Comparison of ENCODE assay signal across 29 cellular contexts in the genomic region with DNA sequence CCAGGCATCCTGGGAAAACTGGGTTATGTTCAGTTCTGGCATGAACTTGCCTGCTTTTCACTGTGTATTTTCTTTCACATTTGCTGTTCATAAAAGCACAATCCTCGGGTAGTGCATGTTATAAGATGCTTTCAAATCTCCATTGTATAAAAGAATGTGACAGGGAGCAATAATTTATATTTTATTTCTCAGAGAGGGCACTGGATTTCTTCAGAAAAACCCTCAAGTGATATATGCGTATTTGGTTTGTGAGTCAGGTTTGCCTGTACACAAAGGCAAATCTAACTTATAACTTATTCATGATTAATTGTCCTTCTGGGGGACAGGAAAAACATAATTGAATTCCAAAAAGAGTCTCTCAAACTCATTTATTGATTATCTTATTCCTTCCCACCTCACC.
"Had no signal": no experiment of that assay in that cellular context is flagged by ENCODE, and none has a peak within 500 bp of the region (broad histone marks: within the 10 kb centered on the region; RNA-seq: fewer than 3 reads in every experiment).

No MANE protein-coding gene starts in this region.

- H3K27me3 Mint-ChIP-seq: activated naive CD4-positive, alpha-beta T cell treated with anti-CD3 and anti-CD28 coated beads, Interleukin-2, amount 10 ng/mL, durations not matched to agents 7 days and 5 days; activated naive CD8-positive, alpha-beta T cell treated with anti-CD3 and anti-CD28 coated beads, Interleukin-2, amount 10 ng/mL, durations not matched to agents 7 days and 5 days; activated T-cell treated with anti-CD3 and anti-CD28 coated beads, Interleukin-2, amount 50 U/mL, for 24 hours; effector memory CD8-positive, alpha-beta T cell; stimulated activated naive B cell treated with anti-CD40 and anti-IgM and Interleukin-4, amounts not matched to agents 10 μg/mL and 1 μg/mL and 100 μg/mL, for 72 hours; T-helper 17 cell had no signal

- H3K4me1 Mint-ChIP-seq: activated naive CD4-positive, alpha-beta T cell treated with anti-CD3 and anti-CD28 coated beads, Interleukin-2, amount 10 ng/mL, durations not matched to agents 7 days and 5 days; activated naive CD8-positive, alpha-beta T cell treated with anti-CD3 and anti-CD28 coated beads, Interleukin-2, amount 10 ng/mL, durations not matched to agents 7 days and 5 days; naive thymus-derived CD4-positive, alpha-beta T cell; stimulated activated naive B cell treated with anti-CD40 and anti-IgM and Interleukin-4, amounts not matched to agents 10 μg/mL and 1 μg/mL and 100 μg/mL, for 72 hours; T-helper 17 cell had no signal

- H3K4me1 ChIP-seq: parathyroid adenoma, right atrium auricular region, suprapubic skin had no signal

- H3K79me2 ChIP-seq: parathyroid adenoma had no signal

- H3K36me3 ChIP-seq: cardiac muscle cell, heart right ventricle, right atrium auricular region, stomach, suprapubic skin, tibial nerve, WERI-Rb-1 had no signal

- H3K4me3 Mint-ChIP-seq: activated naive CD4-positive, alpha-beta T cell treated with anti-CD3 and anti-CD28 coated beads, Interleukin-2, amount 10 ng/mL, durations not matched to agents 7 days and 5 days; activated naive CD8-positive, alpha-beta T cell treated with anti-CD3 and anti-CD28 coated beads, Interleukin-2, amount 10 ng/mL, durations not matched to agents 7 days and 5 days; activated T-cell treated with anti-CD3 and anti-CD28 coated beads, Interleukin-2, amount 50 U/mL, for 24 hours; effector memory CD8-positive, alpha-beta T cell; naive thymus-derived CD4-positive, alpha-beta T cell; stimulated activated naive B cell treated with anti-CD40 and anti-IgM and Interleukin-4, amounts not matched to agents 10 μg/mL and 1 μg/mL and 100 μg/mL, for 72 hours; T-helper 17 cell had no signal

- H2AFZ ChIP-seq: parathyroid adenoma had no signal

- ATAC-seq: activated CD4-positive, CD25-positive, alpha-beta regulatory T cell treated with anti-CD3 and anti-CD28 coated beads, Interleukin-2, amount 50 U/mL, for 24 hours; effector memory CD8-positive, alpha-beta T cell; foreskin keratinocyte; heart right ventricle; naive thymus-derived CD4-positive, alpha-beta T cell; stimulated activated naive B cell treated with anti-CD40 and anti-IgM and Interleukin-4, amounts not matched to agents 10 μg/mL and 1 μg/mL and 100 μg/mL, for 72 hours; T-helper 17 cell had no signal

- DNase-seq: activated CD4-positive, alpha-beta T cell treated with anti-CD3 and anti-CD28 coated beads for 48 hours; activated CD4-positive, alpha-beta T cell treated with anti-CD3 and anti-CD28 coated beads, Interleukin-2, amount 50 U/mL, for 48 hours; activated CD8-positive, alpha-beta memory T cell treated with anti-CD3 and anti-CD28 coated beads, Interleukin-2, amount 50 U/mL, for 48 hours; activated gamma-delta T cell; activated naive CD4-positive, alpha-beta T cell treated with anti-CD3 and anti-CD28 coated beads, Interleukin-2, amount 10 ng/mL, durations not matched to agents 7 days and 5 days; activated naive CD8-positive, alpha-beta T cell treated with anti-CD3 and anti-CD28 coated beads, Interleukin-2, amount 10 ng/mL, durations not matched to agents 7 days and 5 days; activated T-cell treated with anti-CD3 and anti-CD28 coated beads, Interleukin-2, amount 50 U/mL, for 24 hours; amniotic stem cell; cerebellar nuclear complex; effector memory CD8-positive, alpha-beta T cell; foreskin keratinocyte; heart right ventricle; midbrain; naive thymus-derived CD4-positive, alpha-beta T cell; nucleus accumbens; stimulated activated CD4-positive, alpha-beta T cell treated with anti-CD3 and anti-CD28 coated beads, Interleukin-15, amount 100 ng/mL, for 24 hours; stimulated activated CD4-positive, alpha-beta T cell treated with anti-CD3 and anti-CD28 coated beads, Interleukin-2, amount 100 ng/mL, for 24 hours; stimulated activated naive B cell treated with anti-CD40 and anti-IgM and Interleukin-4, amounts not matched to agents 10 μg/mL and 1 μg/mL and 100 μg/mL, for 72 hours; stomach; T-helper 17 cell; T1000; WERI-Rb-1 had no signal

- H3K9ac ChIP-seq: parathyroid adenoma had no signal

- H3K27me3 ChIP-seq: cardiac muscle cell, foreskin keratinocyte, heart right ventricle, right atrium auricular region, stomach, suprapubic skin, tibial nerve had no signal

- H3K27ac Mint-ChIP-seq: activated naive CD4-positive, alpha-beta T cell treated with anti-CD3 and anti-CD28 coated beads, Interleukin-2, amount 10 ng/mL, durations not matched to agents 7 days and 5 days; activated naive CD8-positive, alpha-beta T cell treated with anti-CD3 and anti-CD28 coated beads, Interleukin-2, amount 10 ng/mL, durations not matched to agents 7 days and 5 days; activated T-cell treated with anti-CD3 and anti-CD28 coated beads, Interleukin-2, amount 50 U/mL, for 24 hours; effector memory CD8-positive, alpha-beta T cell; naive thymus-derived CD4-positive, alpha-beta T cell; stimulated activated naive B cell treated with anti-CD40 and anti-IgM and Interleukin-4, amounts not matched to agents 10 μg/mL and 1 μg/mL and 100 μg/mL, for 72 hours; T-helper 17 cell had no signal

- H3K9me3 Mint-ChIP-seq: activated naive CD4-positive, alpha-beta T cell treated with anti-CD3 and anti-CD28 coated beads, Interleukin-2, amount 10 ng/mL, durations not matched to agents 7 days and 5 days; activated naive CD8-positive, alpha-beta T cell treated with anti-CD3 and anti-CD28 coated beads, Interleukin-2, amount 10 ng/mL, durations not matched to agents 7 days and 5 days; activated T-cell treated with anti-CD3 and anti-CD28 coated beads, Interleukin-2, amount 50 U/mL, for 24 hours had no signal

- H3K36me3 Mint-ChIP-seq: activated naive CD4-positive, alpha-beta T cell treated with anti-CD3 and anti-CD28 coated beads, Interleukin-2, amount 10 ng/mL, durations not matched to agents 7 days and 5 days; activated naive CD8-positive, alpha-beta T cell treated with anti-CD3 and anti-CD28 coated beads, Interleukin-2, amount 10 ng/mL, durations not matched to agents 7 days and 5 days; naive thymus-derived CD4-positive, alpha-beta T cell; stimulated activated naive B cell treated with anti-CD40 and anti-IgM and Interleukin-4, amounts not matched to agents 10 μg/mL and 1 μg/mL and 100 μg/mL, for 72 hours had no signal

- H3K27ac ChIP-seq: cardiac muscle cell, coronary artery, foreskin keratinocyte, heart right ventricle, parathyroid adenoma, right atrium auricular region, stomach, suprapubic skin, tibial nerve, WERI-Rb-1 had no signal

- H3K9me3 ChIP-seq: heart right ventricle, right atrium auricular region, stomach, suprapubic skin, tibial nerve had no signal

- H3K4me3 ChIP-seq: cardiac muscle cell, coronary artery, heart right ventricle, right atrium auricular region, stomach, suprapubic skin, tibial nerve had no signal
